ENCODE assay signal across 9 cellular contexts in the genomic region with DNA sequence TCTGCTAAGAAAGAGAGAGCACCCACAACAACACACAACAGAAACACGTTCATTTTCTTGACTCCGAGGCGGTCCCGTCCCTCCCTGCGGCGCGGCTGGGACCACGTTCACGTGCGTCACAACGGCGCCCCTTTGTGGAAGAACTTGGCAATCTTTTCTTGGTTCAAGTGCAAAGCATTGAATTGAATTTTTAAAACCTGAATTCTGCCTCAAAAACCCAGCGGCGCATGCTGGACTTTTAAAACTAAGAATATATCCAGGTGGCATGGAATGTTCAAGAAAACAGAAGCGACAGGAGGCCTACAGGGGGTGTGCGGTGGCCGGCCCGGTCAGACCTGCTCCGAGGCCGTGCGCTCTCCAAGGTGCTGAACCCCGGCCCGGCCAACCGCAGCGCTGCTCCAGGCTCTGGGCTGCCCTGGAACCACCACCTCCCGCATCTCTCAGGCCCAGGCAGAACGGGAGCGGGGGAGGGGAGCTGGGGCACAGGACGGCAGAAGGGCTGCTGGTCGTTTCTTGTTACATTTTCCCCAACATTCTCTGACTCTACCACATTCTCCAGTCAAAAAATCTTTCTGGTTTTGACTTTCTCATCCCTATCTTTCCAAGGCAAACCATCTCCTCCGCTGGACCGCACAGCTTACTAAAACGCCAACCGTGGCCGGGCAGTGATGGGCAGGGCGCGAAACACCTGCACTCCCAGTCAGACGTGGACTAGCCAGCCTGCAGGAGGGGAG. TPM values are rescaled to one million over a fixed set of nuclear protein-coding genes. Genes with fewer than 3 reads are reported as not detected.
DNase-seq lines count a peak whose midpoint lies in the region; ATAC-seq and TF ChIP-seq lines count a peak whose summit lies in the region.
"Had no signal": no experiment of that assay in that cellular context is flagged by ENCODE, and none has a peak within 500 bp of the region (broad histone marks: within the 10 kb centered on the region; RNA-seq: fewer than 3 reads in every experiment).

No MANE protein-coding gene starts in this region.

- H3K36me3 ChIP-seq in Panc1 (ENCODE audit: control insufficient read depth, insufficient read depth, low read length): peaks cover 3% of the 10 kb centered on the region; the same call in 1 of the 2 replicates
- no peaks in the 10 kb centered on the region for H3K36me3 ChIP-seq in neutrophil

- H3K36me3 Mint-ChIP-seq in activated T-helper 17 cell treated with anti-CD3 and anti-CD28 coated beads, Interleukin-2, amount 50 U/mL, for 72 hours (ENCODE audit: low read depth): peaks cover 15% of the 10 kb centered on the region

- no peaks in the 10 kb centered on the region for H3K9me3 Mint-ChIP-seq in activated T-helper 17 cell treated with anti-CD3 and anti-CD28 coated beads, Interleukin-2, amount 50 U/mL, for 72 hours

- peaks cover 17% of the 10 kb centered on the region for H3K4me1 ChIP-seq in Panc1 (ENCODE audit: control insufficient read depth, insufficient read depth, low read length)
- H3K4me1 ChIP-seq in neutrophil (ENCODE audit: control insufficient read depth in 1 of 2, insufficient read depth in 1 of 2, low read depth in 1 of 2, low read length in 1 of 2): peaks cover 17 to 24% of the 10 kb centered on the region in 2 experiments

- H3K4me1 Mint-ChIP-seq in activated T-helper 17 cell treated with anti-CD3 and anti-CD28 coated beads, Interleukin-2, amount 50 U/mL, for 72 hours: peaks cover 6% of the 10 kb centered on the region

- H3K27me3 Mint-ChIP-seq in activated T-helper 17 cell treated with anti-CD3 and anti-CD28 coated beads, Interleukin-2, amount 50 U/mL, for 72 hours: no peaks in the 10 kb centered on the region

- POLR2A ChIA-PET in Panc1 (lab: Charles Lee): no interaction called here

- CTCF ChIA-PET in Panc1 (lab: Charles Lee): interaction anchor here (0.7 kb wide), 1 partner anchor 114 kb away, joined by 5 read pairs; no protein-coding TSS in a partner anchor

- intact Hi-C loops in Panc1 (cut with micrococcal nuclease; ENCODE audit: unreplicated experiment): no loop called here

- peak overlapping the region; percentile 12 for H3K4me3 Mint-ChIP-seq in activated T-helper 17 cell treated with anti-CD3 and anti-CD28 coated beads, Interleukin-2, amount 50 U/mL, for 72 hours

- H3K4me3 ChIP-seq in Panc1 (ENCODE audit: low read depth in 2 of 2, low read length in 2 of 2) (no peak overlapping the region), fibroblast of the aortic adventitia (ENCODE audit: low read depth, low read length) (no peak overlapping the region), neutrophil (ENCODE audit: low read depth in 1 of 2, low read length in 1 of 2) (peak overlapping the region in 1 of 2 experiments; percentile 36)

- H3K27ac ChIP-seq in Panc1 (ENCODE audit: low read length) (no peak overlapping the region), neutrophil (peak overlapping the region; percentile 25), substantia nigra (ENCODE audit: low read depth, low read length, poor library complexity, severe bottlenecking) (no peak overlapping the region)

- H3K27me3 ChIP-seq in Panc1 (ENCODE audit: control insufficient read depth, insufficient read depth, low read length) (no peaks in the 10 kb centered on the region), neutrophil (no peaks in the 10 kb centered on the region)

- no TSS peak for BruUV-seq in Panc1 (replicated peaks; lab: Mats Ljungman, UMichigan)

- DNase-seq in AG08395 (ENCODE audit: low spot score): peak; percentile 85
- DNase-seq in HCEC 1CT: peak; percentile 14
- no peak for DNase-seq in Panc1 (ENCODE audit: low read depth, low spot score)
- DNase-seq in fibroblast of the aortic adventitia (ENCODE audit: low read depth): peak; percentile 73
- DNase-seq in substantia nigra (lab: John Stamatoyannopoulos, UW): peak in 40 of 49 donors; percentile 26 to 75 (median 58)

- in situ Hi-C loops in Panc1 (cut with HindIII; ENCODE audit: low pct_unique_long_range_greater_than_20kb, low sequenced_read_pairs): loop anchor here (5.0 kb wide), 1 partner anchor 67 kb away; no protein-coding TSS in a partner anchor

- H3K9me3 ChIP-seq in Panc1 (ENCODE audit: control insufficient read depth, insufficient read depth, low read depth, low read length) (no peaks in the 10 kb centered on the region), neutrophil (no peaks in the 10 kb centered on the region)

- TF ChIP-seq CTCF in Panc1 (IDR thresholded peaks at IDR 0.05) (no peak; the same call in none of the 2 replicates), fibroblast of the aortic adventitia (IDR thresholded peaks at IDR 0.05; ENCODE audit: insufficient read depth, low read length) (peak; percentile 67), neutrophil (IDR thresholded peaks at IDR 0.05) (peak; percentile 77)

- peak; percentile 74 for ATAC-seq in Panc1
- ATAC-seq in activated T-helper 17 cell treated with anti-CD3 and anti-CD28 coated beads, Interleukin-2, amount 50 U/mL, for 72 hours (replicated peaks): peak; percentile 42
- no peak for ATAC-seq in GM21529 (IDR thresholded peaks at IDR 0.05; ENCODE audit: unreplicated experiment)

- H3K27ac Mint-ChIP-seq in activated T-helper 17 cell treated with anti-CD3 and anti-CD28 coated beads, Interleukin-2, amount 50 U/mL, for 72 hours: no peak overlapping the region

RNA-seq across cellular contexts. Expression of a gene that starts 3.4 kb away (rescaled TPM):
- total RNA-seq in Panc1 (2021; ENCODE audit: unreplicated experiment): 25.6 TPM
- 34.0 TPM for polyA plus RNA-seq in Panc1 (2012; ENCODE audit: insufficient read length)
- 10 to 100 TPM; 25.1 to 31.9 TPM for total RNA-seq in activated T-helper 17 cell treated with anti-CD3 and anti-CD28 coated beads, Interleukin-2, amount 50 U/mL, for 72 hours
- 9.4 and 30.0 TPM in 2 replicates for total RNA-seq in fibroblast of the aortic adventitia (ENCODE audit: low replicate concordance)

RNA-seq across cellular contexts. Expression of a gene that starts 3.7 kb away (rescaled TPM):
- total RNA-seq in Panc1 (2021; ENCODE audit: unreplicated experiment): 53.9 TPM
- 76.1 TPM for polyA plus RNA-seq in Panc1 (2012; ENCODE audit: insufficient read length)
- total RNA-seq in activated T-helper 17 cell treated with anti-CD3 and anti-CD28 coated beads, Interleukin-2, amount 50 U/mL, for 72 hours: 10 to 100 TPM; 16.2 to 20.7 TPM
- 18.7 and 80.2 TPM in 2 replicates for total RNA-seq in fibroblast of the aortic adventitia (ENCODE audit: low replicate concordance)

RNA-seq across cellular contexts. Expression of a gene that starts 35.8 kb away (rescaled TPM):
- total RNA-seq in Panc1 (2021; ENCODE audit: unreplicated experiment) (174 TPM), fibroblast of the aortic adventitia (ENCODE audit: low replicate concordance) (46.4 and 119 TPM in 2 replicates)
- 161 TPM for polyA plus RNA-seq in Panc1 (2012; ENCODE audit: insufficient read length)
- total RNA-seq in activated T-helper 17 cell treated with anti-CD3 and anti-CD28 coated beads, Interleukin-2, amount 50 U/mL, for 72 hours: 100 to 1,000 TPM; 297 to 323 TPM

RNA-seq across cellular contexts. Expression of a gene that starts 43.1 kb away (rescaled TPM):
- total RNA-seq in Panc1 (2021; ENCODE audit: unreplicated experiment) (0.39 TPM), fibroblast of the aortic adventitia (ENCODE audit: low replicate concordance) (not detected in 2 replicates)
- polyA plus RNA-seq in Panc1 (2012; ENCODE audit: insufficient read length): 0.16 TPM
- total RNA-seq in activated T-helper 17 cell treated with anti-CD3 and anti-CD28 coated beads, Interleukin-2, amount 50 U/mL, for 72 hours: under 1 TPM in 1 of 2 donors, not detected in 1; 0.45 TPM
- total RNA-seq: temporal lobe had no signal

RNA-seq across cellular contexts. Expression of a gene that starts 43.8 kb away (rescaled TPM):
- total RNA-seq in Panc1 (2021; ENCODE audit: unreplicated experiment): 60.9 TPM
- 89.6 TPM for polyA plus RNA-seq in Panc1 (2012; ENCODE audit: insufficient read length)
- 100 to 1,000 TPM; 164 to 194 TPM for total RNA-seq in activated T-helper 17 cell treated with anti-CD3 and anti-CD28 coated beads, Interleukin-2, amount 50 U/mL, for 72 hours
- 27.9 and 35.0 TPM in 2 replicates for total RNA-seq in fibroblast of the aortic adventitia (ENCODE audit: low replicate concordance)
